ENCODE assay signal across 8 cellular contexts in genomic region chr19:55339225-55340143, GRCh38. TPM values are rescaled to one million over a fixed set of nuclear protein-coding genes. Genes with fewer than 3 reads are reported as not detected.
DNase-seq lines count a peak whose midpoint lies in the region; ATAC-seq, FAIRE-seq and TF ChIP-seq lines count a peak whose summit lies in the region.

KMT5C (plus strand) TSS chr19:55339876; CDS start chr19:55341937, 2,061 bp downstream.

- H3K27ac ChIP-seq in angular gyrus (ENCODE audit: low read depth, low read length), result peak within 1 kb of the TSS; percentile 97
- H3K27ac ChIP-seq in prostate gland, result peak within 1 kb of the TSS; percentile 90 to 92

- ATAC-seq in GM18498 (IDR thresholded peaks at IDR 0.05; ENCODE audit: unreplicated experiment), result peak; percentile 83
- ATAC-seq in HG02938 (IDR thresholded peaks at IDR 0.05; ENCODE audit: unreplicated experiment), result peak; percentile 76
- peak; percentile 92 for ATAC-seq in left ventricle myocardium superior

- intact Hi-C loops in left ventricle myocardium superior (cut with micrococcal nuclease) (no loop called here), prostate gland (cut with DNase I) (loop anchor here (5.0 kb wide), 2 partner anchors 37 to 48 kb away; partner anchors contain the start of gene RPL28)

- no peaks in the 10 kb centered on the region for H3K27me3 ChIP-seq in prostate gland (replicated peaks; ENCODE audit: insufficient read depth)

- TF ChIP-seq POLR2A in prostate gland (IDR thresholded peaks at IDR 0.05), result peak; percentile 97

- peak; percentile 99 for FAIRE-seq in urothelium cell line (lab: Jason Lieb, UNC)

- no peaks in the 10 kb centered on the region for H3K36me3 ChIP-seq in prostate gland

- H3K4me1 ChIP-seq in prostate gland (replicated peaks), result peaks cover 3% of the 10 kb centered on the region

- H3K9me3 ChIP-seq in prostate gland, result no peaks in the 10 kb centered on the region

- DNase-seq in NCI-H187 (lab: John Stamatoyannopoulos, UW), result peak; percentile 100
- peak; percentile 100 for DNase-seq in T-helper 2 cell
- peak; percentile 100 for DNase-seq in left ventricle myocardium superior
- peak; percentile 100 for DNase-seq in prostate gland (ENCODE audit: low spot score)
- peak; percentile 98 for DNase-seq in urothelium cell line (ENCODE audit: low spot score)

- H3K4me3 ChIP-seq in prostate gland, result peak within 1 kb of the TSS; percentile 51 to 88

- under 1% methylated on average over 84 of the region's 84 CpGs for WGBS in prostate gland

- peak in 3 of 4 experiments; percentile 14 to 90 (median 71) for TF ChIP-seq CTCF in prostate gland (IDR thresholded peaks at IDR 0.05)

RNA-seq across cellular contexts. Expression of gene KMT5C, which starts in this region (rescaled TPM):
- 7.2 TPM for total RNA-seq in left ventricle myocardium superior
- 10 to 100 TPM; 17.8 to 32.3 TPM for total RNA-seq in prostate gland

Comparison
In these comparisons a context has a peak if more than half of its experiments do, and no peak if none do; other contexts are left out.
1. Peak in every context shown above with its lines: DNase-seq, ATAC-seq, H3K4me3 ChIP-seq and H3K27ac ChIP-seq.